In the genomic region with DNA sequence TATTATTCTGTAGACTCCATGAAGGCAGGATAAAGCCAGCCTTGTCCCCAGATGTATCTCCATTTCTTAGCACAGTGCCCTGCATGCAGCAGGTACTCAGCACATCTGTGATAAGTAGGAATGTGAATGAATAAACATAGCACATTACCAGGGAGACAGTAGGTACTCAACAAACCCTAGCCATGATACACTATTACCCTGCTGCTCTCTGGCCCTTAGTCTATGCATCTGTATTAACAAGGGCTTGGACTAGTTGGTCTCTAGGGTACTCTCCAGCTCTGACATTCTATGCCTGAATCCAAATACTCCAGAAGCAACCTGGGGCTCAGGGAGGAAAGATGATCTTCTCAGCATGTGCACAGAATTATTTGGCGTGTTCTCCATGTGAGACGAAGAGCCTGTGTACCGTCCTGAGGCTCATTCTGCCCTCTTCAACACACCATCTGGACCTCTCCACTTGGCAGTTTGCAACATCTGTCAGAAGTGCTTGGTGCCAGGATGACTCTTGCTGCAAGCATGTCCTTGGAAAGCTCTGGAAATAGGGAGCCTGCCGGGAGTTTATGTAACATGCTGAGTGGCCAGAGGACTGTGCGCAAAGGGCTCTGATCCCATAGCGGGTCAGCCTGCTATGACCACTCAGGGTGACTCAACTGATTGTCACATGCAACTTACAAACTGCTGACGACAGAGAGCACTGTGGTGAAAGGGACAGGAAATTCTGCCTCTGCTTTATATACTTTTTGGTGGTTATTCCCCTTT, we compare ENCODE assay signal across 8 cellular contexts.
A peak's percentile ranks its signal among the peaks of the same experiment; 100 is the strongest.
DNase-seq lines count a peak whose midpoint lies in the region; ATAC-seq, FAIRE-seq and TF ChIP-seq lines count a peak whose summit lies in the region.

No MANE protein-coding gene starts in this region.

- H3K9me3 ChIP-seq in heart right ventricle: no peaks in the 10 kb centered on the region
- no peaks in the 10 kb centered on the region for H3K9me3 ChIP-seq in MM.1S (replicated peaks; ENCODE audit: insufficient read depth, low read length)

- H3K4me2 ChIP-seq in MM.1S (ENCODE audit: low read depth, low read length): no peak overlapping the region

- H3K27ac ChIP-seq in heart right ventricle (peak overlapping the region in 5 of 10 donors; percentile 28 to 60 (median 44)), MM.1S (ENCODE audit: low read length) (no peak overlapping the region)

- no peaks in the 10 kb centered on the region for H3K27me3 ChIP-seq in heart right ventricle
- no peaks in the 10 kb centered on the region for H3K27me3 ChIP-seq in MM.1S (replicated peaks; ENCODE audit: insufficient read depth, low read length)

- H3K27ac Mint-ChIP-seq in WTC11: no peak overlapping the region

- DNase-seq in HTR-8/SVneo (ENCODE audit: insufficient read length, low spot score) (peak; percentile 9), WTC11 (ENCODE audit: low spot score) (no peak), heart right ventricle (peak; percentile 44 to 77), stromal cell of bone marrow (ENCODE audit: low read depth) (peak; percentile 99), MM.1S (no peak)
- no peak for DNase-seq in stimulated activated CD4-positive, alpha-beta T cell treated with anti-CD3 and anti-CD28 coated beads, Interleukin-4, amount 100 ng/mL, for 1 hour
- no peak for DNase-seq in activated naive CD4-positive, alpha-beta T cell treated with Interleukin-2 at 50 U/mL for 16 hours

- WGBS in heart right ventricle, 2 donors: 51 to 57% methylated on average over 7 of the region's 7 CpGs

- POLR2A ChIA-PET in WTC11 (lab: Charles Lee): no interaction called here

- H3K4me1 ChIP-seq in heart right ventricle (peaks cover 0 to 17% (median 4%) of the 10 kb centered on the region in 9 donors), MM.1S (ENCODE audit: low read length) (no peaks in the 10 kb centered on the region)

- H3K36me3 ChIP-seq in heart right ventricle (no peaks in the 10 kb centered on the region), MM.1S (replicated peaks; ENCODE audit: insufficient read depth, low read length) (no peaks in the 10 kb centered on the region)

- no peaks in the 10 kb centered on the region for H3K27me3 Mint-ChIP-seq in WTC11 (ENCODE audit: low read depth)

- CTCF ChIA-PET in WTC11 (lab: Charles Lee): no interaction called here

- H3K36me3 Mint-ChIP-seq in WTC11: no peaks in the 10 kb centered on the region

- no peaks in the 10 kb centered on the region for H4K20me1 ChIP-seq in MM.1S (ENCODE audit: insufficient read depth, low read length)

- no peak overlapping the region for H2AFZ ChIP-seq in MM.1S (ENCODE audit: low read length)

- ATAC-seq in WTC11: no peak
- peak; percentile 96 to 99 (median 98) for ATAC-seq in heart right ventricle
- ATAC-seq in HG02588 (IDR thresholded peaks at IDR 0.05; ENCODE audit: unreplicated experiment): no peak

- no peaks in the 10 kb centered on the region for H3K79me2 ChIP-seq in MM.1S (ENCODE audit: low read length)

- FAIRE-seq in HTR-8/SVneo (lab: Jason Lieb, UNC): no peak

- H3K4me3 Mint-ChIP-seq in WTC11: no peak overlapping the region

- intact Hi-C loops in heart right ventricle (cut with DNase I): no loop called here

- H3K4me3 ChIP-seq in heart right ventricle (no peak overlapping the region), MM.1S (ENCODE audit: low read length) (no peak overlapping the region)

- H3K9ac ChIP-seq in MM.1S (ENCODE audit: low read length): no peak overlapping the region

- H3K9me3 Mint-ChIP-seq in WTC11: peaks cover 4% of the 10 kb centered on the region

- no peaks in the 10 kb centered on the region for H3K9me2 ChIP-seq in MM.1S (replicated peaks; ENCODE audit: insufficient read depth, low read length)

- H3K4me1 Mint-ChIP-seq in WTC11: no peaks in the 10 kb centered on the region

- no peaks in the 10 kb centered on the region for H3F3A ChIP-seq in MM.1S (ENCODE audit: insufficient read depth, low read length)

- no peak for TF ChIP-seq CTCF in WTC11 (IDR thresholded peaks at IDR 0.05)
- TF ChIP-seq CTCF in heart right ventricle (IDR thresholded peaks at IDR 0.05): peak in 1 of 9 donors; percentile 17
- TF ChIP-seq CTCF in MM.1S (IDR thresholded peaks at IDR 0.05; ENCODE audit: low read length): no peak

TF ChIP-seq in WTC11, 78 proteins besides CTCF, POLR2A, EP300 and RAD21:
- TF ChIP-seq, protein P1, sequence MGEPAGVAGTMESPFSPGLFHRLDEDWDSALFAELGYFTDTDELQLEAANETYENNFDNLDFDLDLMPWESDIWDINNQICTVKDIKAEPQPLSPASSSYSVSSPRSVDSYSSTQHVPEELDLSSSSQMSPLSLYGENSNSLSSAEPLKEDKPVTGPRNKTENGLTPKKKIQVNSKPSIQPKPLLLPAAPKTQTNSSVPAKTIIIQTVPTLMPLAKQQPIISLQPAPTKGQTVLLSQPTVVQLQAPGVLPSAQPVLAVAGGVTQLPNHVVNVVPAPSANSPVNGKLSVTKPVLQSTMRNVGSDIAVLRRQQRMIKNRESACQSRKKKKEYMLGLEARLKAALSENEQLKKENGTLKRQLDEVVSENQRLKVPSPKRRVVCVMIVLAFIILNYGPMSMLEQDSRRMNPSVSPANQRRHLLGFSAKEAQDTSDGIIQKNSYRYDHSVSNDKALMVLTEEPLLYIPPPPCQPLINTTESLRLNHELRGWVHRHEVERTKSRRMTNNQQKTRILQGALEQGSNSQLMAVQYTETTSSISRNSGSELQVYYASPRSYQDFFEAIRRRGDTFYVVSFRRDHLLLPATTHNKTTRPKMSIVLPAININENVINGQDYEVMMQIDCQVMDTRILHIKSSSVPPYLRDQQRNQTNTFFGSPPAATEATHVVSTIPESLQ (CRISPR knock-in tag; IDR thresholded peaks at IDR 0.05): no peak
- TF ChIP-seq GABPB1 (CRISPR knock-in tag; IDR thresholded peaks at IDR 0.05): 0 out of 2 replicates have a peak, but pooled peaks have one; percentile 27

Comparison
In these comparisons a context has a peak if more than half of its experiments do, and no peak if none do; other contexts are left out.
1. DNase-seq: peak in HTR-8/SVneo (single experiment), heart right ventricle (2 of 2) and stromal cell of bone marrow (single experiment); none in WTC11 (single experiment), stimulated activated CD4-positive, alpha-beta T cell treated with anti-CD3 and anti-CD28 coated beads, Interleukin-4, amount 100 ng/mL, for 1 hour (single experiment), MM.1S (single experiment) and activated naive CD4-positive, alpha-beta T cell treated with Interleukin-2 at 50 U/mL for 16 hours (single experiment).
2. ATAC-seq: peak in heart right ventricle (8 of 8); none in WTC11 (single experiment) and HG02588 (single experiment).